Comparison of ENCODE assay signal across 18 cellular contexts in the genomic region with DNA sequence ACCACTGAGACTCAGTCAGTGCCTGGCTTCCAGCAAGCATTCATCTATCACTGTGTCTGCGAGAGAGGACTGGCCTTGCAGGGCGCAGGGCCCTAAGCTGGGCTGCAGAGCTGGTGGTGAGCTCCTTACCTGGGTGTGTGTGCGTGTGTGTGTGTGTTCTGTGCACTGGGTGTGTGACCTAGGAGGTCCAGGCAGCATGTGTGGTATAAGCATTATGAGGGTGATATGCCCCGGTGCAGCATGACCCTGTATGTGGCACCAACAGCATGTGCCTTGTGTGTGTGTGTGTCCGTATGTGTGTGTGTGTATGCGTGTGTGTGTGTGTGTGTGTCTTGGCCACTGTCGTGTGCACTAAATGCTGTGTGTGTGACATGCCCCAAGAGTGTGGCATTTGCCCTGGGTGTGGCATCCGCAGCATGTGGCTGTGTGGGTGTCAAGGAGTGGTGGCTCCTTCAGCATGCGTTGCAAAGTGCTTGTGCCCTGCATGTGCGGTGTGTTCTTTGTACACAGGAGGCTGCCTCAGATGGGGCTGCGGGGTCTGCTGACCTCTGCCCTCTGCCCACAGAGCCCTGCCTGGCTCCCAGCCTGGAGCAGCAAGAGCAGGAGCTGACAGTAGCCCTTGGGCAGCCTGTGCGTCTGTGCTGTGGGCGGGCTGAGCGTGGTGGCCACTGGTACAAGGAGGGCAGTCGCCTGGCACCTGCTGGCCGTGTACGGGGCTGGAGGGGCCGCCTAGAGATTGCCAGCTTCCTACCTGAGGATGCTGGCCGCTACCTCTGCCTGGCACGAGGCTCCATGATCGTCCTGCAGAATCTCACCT. TPM values are rescaled to one million over a fixed set of nuclear protein-coding genes. Genes with fewer than 3 reads are reported as not detected.
A peak's percentile ranks its signal among the peaks of the same experiment; 100 is the strongest.
DNase-seq lines count a peak whose midpoint lies in the region; ATAC-seq and TF ChIP-seq lines count a peak whose summit lies in the region.
"Had no signal": no experiment of that assay in that cellular context is flagged by ENCODE, and none has a peak within 500 bp of the region (broad histone marks: within the 10 kb centered on the region; RNA-seq: fewer than 3 reads in every experiment).

No MANE protein-coding gene starts in this region.

- peaks cover 53% of the 10 kb centered on the region for H3K4me1 ChIP-seq in BLaER1

- DNase-seq in SW480 (ENCODE audit: low spot score) (peak; percentile 46), left colon (peak; percentile 42 to 66), progenitor cell of endocrine pancreas (ENCODE audit: low spot score, unreplicated experiment) (no peak), HK-2 (ENCODE audit: unreplicated experiment) (no peak), DMS 273 (lab: John Stamatoyannopoulos, UW; ENCODE audit: unreplicated experiment) (no peak)
- no peak for DNase-seq in activated CD4-positive, alpha-beta T cell treated with anti-CD3 and anti-CD28 coated beads, Interleukin-2, amount 10 ng/mL, durations not matched to agents 24 days and 14 days
- DNase-seq: activated naive CD4-positive, alpha-beta T cell; activated T-cell treated with anti-CD3 and anti-CD28 coated beads, Interleukin-2, amount 50 U/mL, for 24 hours; BE2C; DMS79; GF-D8; NCI-H1417; NCI-H2029 treated with DMSO at 0.1 percent for 48 hours; NCI-H748 treated with DMSO at 0.1 percent for 48 hours; stimulated activated naive CD8-positive, alpha-beta T cell treated with anti-CD3 and anti-CD28 coated beads, Interleukin-15, Interleukin-2, amounts not matched to agents 100 U/mL and 50 U/mL, for 24 hours had no signal

- H3K27ac Mint-ChIP-seq in progenitor cell of endocrine pancreas: peak overlapping the region; percentile 69
- no peak overlapping the region for H3K27ac Mint-ChIP-seq in activated T-helper 17 cell treated with anti-CD3 and anti-CD28 coated beads, Interleukin-2, amount 50 U/mL, for 72 hours
- H3K27ac Mint-ChIP-seq in activated CD4-positive, alpha-beta T cell treated with anti-CD3 and anti-CD28 coated beads, Interleukin-2, amount 10 ng/mL, durations not matched to agents 24 days and 14 days: no peak overlapping the region
- H3K27ac Mint-ChIP-seq: activated T-cell treated with anti-CD3 and anti-CD28 coated beads, Interleukin-2, amount 50 U/mL, for 24 hours had no signal

- peak overlapping the region; percentile 70 for H3K4me3 Mint-ChIP-seq in progenitor cell of endocrine pancreas (ENCODE audit: low read depth)
- H3K4me3 Mint-ChIP-seq in activated T-helper 17 cell treated with anti-CD3 and anti-CD28 coated beads, Interleukin-2, amount 50 U/mL, for 72 hours: no peak overlapping the region
- H3K4me3 Mint-ChIP-seq in activated CD4-positive, alpha-beta T cell treated with anti-CD3 and anti-CD28 coated beads, Interleukin-2, amount 10 ng/mL, durations not matched to agents 24 days and 14 days: no peak overlapping the region
- H3K4me3 Mint-ChIP-seq: activated T-cell treated with anti-CD3 and anti-CD28 coated beads, Interleukin-2, amount 50 U/mL, for 24 hours had no signal

- H3K4me3 ChIP-seq in BLaER1: no peak overlapping the region
- H3K4me3 ChIP-seq: thoracic aorta had no signal

- H3K9ac ChIP-seq in BLaER1: peak overlapping the region; percentile 26; the same call in 1 of the 2 replicates

- H3K9me3 Mint-ChIP-seq in progenitor cell of endocrine pancreas (ENCODE audit: low read depth): no peaks in the 10 kb centered on the region
- H3K9me3 Mint-ChIP-seq in activated T-helper 17 cell treated with anti-CD3 and anti-CD28 coated beads, Interleukin-2, amount 50 U/mL, for 72 hours: no peaks in the 10 kb centered on the region
- no peaks in the 10 kb centered on the region for H3K9me3 Mint-ChIP-seq in activated CD4-positive, alpha-beta T cell treated with anti-CD3 and anti-CD28 coated beads, Interleukin-2, amount 10 ng/mL, durations not matched to agents 24 days and 14 days
- H3K9me3 Mint-ChIP-seq: activated T-cell treated with anti-CD3 and anti-CD28 coated beads, Interleukin-2, amount 50 U/mL, for 24 hours had no signal

- peak; percentile 22 for ATAC-seq in left colon
- ATAC-seq in activated T-helper 17 cell treated with anti-CD3 and anti-CD28 coated beads, Interleukin-2, amount 50 U/mL, for 72 hours (replicated peaks): no peak
- ATAC-seq: stimulated activated naive CD8-positive, alpha-beta T cell treated with anti-CD3 and anti-CD28 coated beads, Interleukin-15, Interleukin-2, amounts not matched to agents 100 U/mL and 50 U/mL, for 24 hours had no signal

- no peaks in the 10 kb centered on the region for H4K20me1 ChIP-seq in BLaER1

- H3K27ac ChIP-seq in BLaER1: no peak overlapping the region
- H3K27ac ChIP-seq: thoracic aorta had no signal

- TF ChIP-seq CTCF in progenitor cell of endocrine pancreas (IDR thresholded peaks at IDR 0.05; ENCODE audit: unreplicated experiment): no peak

- H3K36me3 Mint-ChIP-seq in progenitor cell of endocrine pancreas (ENCODE audit: insufficient read depth): peaks cover 13% of the 10 kb centered on the region
- H3K36me3 Mint-ChIP-seq in activated T-helper 17 cell treated with anti-CD3 and anti-CD28 coated beads, Interleukin-2, amount 50 U/mL, for 72 hours (ENCODE audit: low read depth): no peaks in the 10 kb centered on the region
- H3K36me3 Mint-ChIP-seq in activated CD4-positive, alpha-beta T cell treated with anti-CD3 and anti-CD28 coated beads, Interleukin-2, amount 10 ng/mL, durations not matched to agents 24 days and 14 days (ENCODE audit: low read depth): no peaks in the 10 kb centered on the region

- no peaks in the 10 kb centered on the region for H3K27me3 Mint-ChIP-seq in progenitor cell of endocrine pancreas
- H3K27me3 Mint-ChIP-seq in activated T-helper 17 cell treated with anti-CD3 and anti-CD28 coated beads, Interleukin-2, amount 50 U/mL, for 72 hours: peaks cover 4% of the 10 kb centered on the region
- peaks cover 24% of the 10 kb centered on the region for H3K27me3 Mint-ChIP-seq in activated CD4-positive, alpha-beta T cell treated with anti-CD3 and anti-CD28 coated beads, Interleukin-2, amount 10 ng/mL, durations not matched to agents 24 days and 14 days

- no peaks in the 10 kb centered on the region for H3K36me3 ChIP-seq in BLaER1
- H3K36me3 ChIP-seq: BE2C, thoracic aorta had no signal

- intact Hi-C loops in left colon (cut with DNase I, micrococcal nuclease): no loop called here
- intact Hi-C loops in activated CD4-positive, alpha-beta T cell treated with anti-CD3 and anti-CD28 coated beads, Interleukin-2, amount 10 ng/mL, durations not matched to agents 24 days and 14 days (cut with micrococcal nuclease): no loop called here

- no peaks in the 10 kb centered on the region for H3K9me3 ChIP-seq in BLaER1
- H3K9me3 ChIP-seq: BE2C, thoracic aorta had no signal

- H3K4me2 ChIP-seq in BLaER1: peak overlapping the region; percentile 75

- H3K4me1 Mint-ChIP-seq in progenitor cell of endocrine pancreas (ENCODE audit: low read depth): peaks cover 35% of the 10 kb centered on the region
- H3K4me1 Mint-ChIP-seq in activated T-helper 17 cell treated with anti-CD3 and anti-CD28 coated beads, Interleukin-2, amount 50 U/mL, for 72 hours: peaks cover 5% of the 10 kb centered on the region
- peaks cover 7% of the 10 kb centered on the region for H3K4me1 Mint-ChIP-seq in activated CD4-positive, alpha-beta T cell treated with anti-CD3 and anti-CD28 coated beads, Interleukin-2, amount 10 ng/mL, durations not matched to agents 24 days and 14 days

- no peaks in the 10 kb centered on the region for H3K27me3 ChIP-seq in BLaER1
- H3K27me3 ChIP-seq: BE2C had no signal

RNA-seq across cellular contexts. Expression of a gene that starts 3.3 kb away (rescaled TPM):
- 10 to 100 TPM; 43.3 to 56.1 TPM for total RNA-seq in left colon
- total RNA-seq in progenitor cell of endocrine pancreas: 244 and 258 TPM in 2 replicates
- total RNA-seq in activated T-helper 17 cell treated with anti-CD3 and anti-CD28 coated beads, Interleukin-2, amount 50 U/mL, for 72 hours: 1 to 10 TPM; 1.7 to 2.4 TPM
- total RNA-seq in activated CD4-positive, alpha-beta T cell treated with anti-CD3 and anti-CD28 coated beads, Interleukin-2, amount 10 ng/mL, durations not matched to agents 24 days and 14 days: 1.6 and 2.4 TPM in 2 replicates

RNA-seq across cellular contexts. Expression of a gene that starts 43.5 kb away (rescaled TPM):
- total RNA-seq in left colon (10 to 100 TPM; 55.6 to 65.8 TPM), progenitor cell of endocrine pancreas (168 and 178 TPM in 2 replicates)
- 10 to 100 TPM; 66.7 to 86.1 TPM for total RNA-seq in activated T-helper 17 cell treated with anti-CD3 and anti-CD28 coated beads, Interleukin-2, amount 50 U/mL, for 72 hours
- total RNA-seq in activated CD4-positive, alpha-beta T cell treated with anti-CD3 and anti-CD28 coated beads, Interleukin-2, amount 10 ng/mL, durations not matched to agents 24 days and 14 days: 103 and 108 TPM in 2 replicates

Comparison
In these comparisons a context has a peak if more than half of its experiments do, and no peak if none do; other contexts are left out.
1. DNase-seq: peak in SW480 (single experiment) and left colon (2 of 2); none in progenitor cell of endocrine pancreas (single experiment), HK-2 (single experiment), DMS 273 (single experiment) and activated CD4-positive, alpha-beta T cell treated with anti-CD3 and anti-CD28 coated beads, Interleukin-2, amount 10 ng/mL, durations not matched to agents 24 days and 14 days (single experiment).
2. RNA of a gene that starts 3.3 kb away (total RNA-seq): 244 to 258 TPM in progenitor cell of endocrine pancreas and 43.3 to 56.1 TPM in left colon; 1.7 to 2.4 TPM in activated T-helper 17 cell treated with anti-CD3 and anti-CD28 coated beads, Interleukin-2, amount 50 U/mL, for 72 hours and 1.6 to 2.4 TPM in activated CD4-positive, alpha-beta T cell treated with anti-CD3 and anti-CD28 coated beads, Interleukin-2, amount 10 ng/mL, durations not matched to agents 24 days and 14 days; every median in the first group is over 10 times any median in the second.